In the genomic region with DNA sequence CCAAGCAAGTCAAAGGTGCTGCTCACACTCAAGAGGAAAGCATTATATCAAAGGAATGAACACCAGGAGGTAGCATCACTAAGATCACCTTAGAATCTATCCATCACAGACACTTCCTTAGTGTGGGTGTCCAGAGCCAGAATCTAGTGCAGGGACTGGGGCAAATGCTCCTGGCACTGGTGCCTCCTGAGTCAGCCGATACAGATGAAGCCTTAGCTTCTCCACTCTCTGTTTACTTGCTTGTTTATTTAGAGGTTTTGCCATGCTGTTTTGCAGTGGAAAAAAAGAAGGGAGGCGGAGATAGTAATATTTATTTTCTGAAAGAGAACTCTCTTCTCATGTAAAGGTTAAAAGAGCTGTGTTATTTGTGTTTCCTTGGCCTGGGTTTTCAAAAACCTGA, we compare ENCODE assay signal across 17 cellular contexts.
"Had no signal": no experiment of that assay in that cellular context is flagged by ENCODE, and none has a peak within 500 bp of the region (broad histone marks: within the 10 kb centered on the region; RNA-seq: fewer than 3 reads in every experiment).

No MANE protein-coding gene starts in this region.

- H3K4me1 Mint-ChIP-seq: activated CD4-positive, alpha-beta T cell treated with anti-CD3 and anti-CD28 coated beads, Interleukin-2, amount 10 ng/mL, durations not matched to agents 24 days and 14 days; stimulated activated naive B cell treated with anti-CD40 and anti-IgM and Interleukin-4, amounts not matched to agents 10 μg/mL and 1 μg/mL and 100 μg/mL, for 72 hours had no signal

- H3K4me3 ChIP-seq: ascending aorta, cardiac muscle cell, left ventricle myocardium inferior, ovary, sigmoid colon, spleen, transverse colon, vagina had no signal

- H3K4me1 ChIP-seq: ascending aorta, left ventricle myocardium inferior, spleen, vagina had no signal

- H3K36me3 ChIP-seq: ascending aorta, cardiac muscle cell, left ventricle myocardium inferior, ovary, sigmoid colon, spleen, transverse colon, vagina had no signal

- H3K27me3 ChIP-seq: ascending aorta, cardiac muscle cell, ovary, sigmoid colon, transverse colon, vagina had no signal

- H3K27ac ChIP-seq: ascending aorta, cardiac muscle cell, epithelial cell of prostate, left ventricle myocardium inferior, ovary, spleen, vagina had no signal

- DNase-seq: activated CD4-positive, alpha-beta T cell treated with anti-CD3 and anti-CD28 coated beads, Interleukin-2, amount 10 ng/mL, durations not matched to agents 24 days and 14 days; activated CD8-positive, alpha-beta T cell treated with anti-CD3 and anti-CD28 coated beads, Interleukin-2, amount 10 ng/mL, durations not matched to agents 7 days and 5 days; activated naive CD4-positive, alpha-beta T cell treated with anti-CD3 and anti-CD28 coated beads for 36 hours; activated T-cell treated with anti-CD3 and anti-CD28 coated beads, Interleukin-2, amount 50 U/mL, for 4 hours; foreskin fibroblast; kidney; left ventricle myocardium inferior; ovary; sigmoid colon; spleen; stimulated activated naive B cell treated with anti-CD40 and anti-IgM and Interleukin-4, amounts not matched to agents 10 μg/mL and 1 μg/mL and 100 μg/mL, for 72 hours; T1000 had no signal

- H3K9me3 Mint-ChIP-seq: activated CD4-positive, alpha-beta T cell treated with anti-CD3 and anti-CD28 coated beads, Interleukin-2, amount 10 ng/mL, durations not matched to agents 24 days and 14 days had no signal

- ATAC-seq: activated CD8-positive, alpha-beta T cell treated with anti-CD3 and anti-CD28 coated beads, Interleukin-2, amount 10 ng/mL, durations not matched to agents 7 days and 5 days; activated T-cell treated with anti-CD3 and anti-CD28 coated beads, Interleukin-2, amount 50 U/mL, for 4 hours; stimulated activated naive B cell treated with anti-CD40 and anti-IgM and Interleukin-4, amounts not matched to agents 10 μg/mL and 1 μg/mL and 100 μg/mL, for 72 hours had no signal

- FAIRE-seq: kidney had no signal

- H3K27ac Mint-ChIP-seq: activated CD4-positive, alpha-beta T cell treated with anti-CD3 and anti-CD28 coated beads, Interleukin-2, amount 10 ng/mL, durations not matched to agents 24 days and 14 days; activated CD8-positive, alpha-beta T cell treated with anti-CD3 and anti-CD28 coated beads, Interleukin-2, amount 10 ng/mL, durations not matched to agents 7 days and 5 days; activated naive CD4-positive, alpha-beta T cell treated with anti-CD3 and anti-CD28 coated beads for 36 hours; stimulated activated naive B cell treated with anti-CD40 and anti-IgM and Interleukin-4, amounts not matched to agents 10 μg/mL and 1 μg/mL and 100 μg/mL, for 72 hours had no signal

- H3K27me3 Mint-ChIP-seq: activated CD4-positive, alpha-beta T cell treated with anti-CD3 and anti-CD28 coated beads, Interleukin-2, amount 10 ng/mL, durations not matched to agents 24 days and 14 days had no signal

- H3K9me3 ChIP-seq: ascending aorta, ovary, sigmoid colon, transverse colon, vagina had no signal

- H3K36me3 Mint-ChIP-seq: stimulated activated naive B cell treated with anti-CD40 and anti-IgM and Interleukin-4, amounts not matched to agents 10 μg/mL and 1 μg/mL and 100 μg/mL, for 72 hours had no signal

- H3K4me3 Mint-ChIP-seq: activated CD4-positive, alpha-beta T cell treated with anti-CD3 and anti-CD28 coated beads, Interleukin-2, amount 10 ng/mL, durations not matched to agents 24 days and 14 days; activated CD8-positive, alpha-beta T cell treated with anti-CD3 and anti-CD28 coated beads, Interleukin-2, amount 10 ng/mL, durations not matched to agents 7 days and 5 days; activated naive CD4-positive, alpha-beta T cell treated with anti-CD3 and anti-CD28 coated beads for 36 hours; activated T-cell treated with anti-CD3 and anti-CD28 coated beads, Interleukin-2, amount 50 U/mL, for 4 hours; stimulated activated naive B cell treated with anti-CD40 and anti-IgM and Interleukin-4, amounts not matched to agents 10 μg/mL and 1 μg/mL and 100 μg/mL, for 72 hours had no signal
